In genomic region chrX:48278958-48279357, GRCh38 we compare ENCODE assay signal across 1 cellular context.
TF ChIP-seq lines count a peak whose summit lies in the region.

No MANE protein-coding gene starts in this region.

TF ChIP-seq in K562, 482 proteins besides CTCF, POLR2A, EP300 and RAD21 (continued from another document and continues in another):
- TF ChIP-seq USF1 (CRISPR knock-in tag; IDR thresholded peaks at IDR 0.05) (no peak), MBD2 (IDR thresholded peaks at IDR 0.05; ENCODE audit: borderline replicate concordance, low read depth) (peak; percentile 66; the same call in 1 of the 2 replicates), SMARCE1 (IDR thresholded peaks at IDR 0.05) (no peak), NFYB (IDR thresholded peaks at IDR 0.05; ENCODE audit: extremely low read depth, insufficient read length) (peak; percentile 88), NRF1 (conservative IDR thresholded peaks at IDR 0.05 in 1 of 2, IDR thresholded peaks at IDR 0.05 in 1 of 2) (peak; percentile 83 to 86), MAFF (IDR thresholded peaks at IDR 0.05; ENCODE audit: low read length) (peak; percentile 35; the same call in 1 of the 2 replicates), HMG20B (CRISPR knock-in tag; IDR thresholded peaks at IDR 0.05) (no peak), IRF9 (tag; IDR thresholded peaks at IDR 0.05) (peak; percentile 79), FOXP4 (CRISPR knock-in tag; IDR thresholded peaks at IDR 0.05; ENCODE audit: borderline replicate concordance) (no peak), NEUROD1 (IDR thresholded peaks at IDR 0.05; ENCODE audit: borderline replicate concordance, low read depth, low read length, partially characterized antibody) (no peak), RBM25 (IDR thresholded peaks at IDR 0.05; ENCODE audit: low read depth, low read length, severe bottlenecking) (peak; percentile 75), CREM (IDR thresholded peaks at IDR 0.05; ENCODE audit: low read depth) (peak; percentile 31; the same call in 1 of the 2 replicates), E2F3 (CRISPR knock-in tag; IDR thresholded peaks at IDR 0.05) (0 out of 2 replicates have a peak, but pooled peaks have one; percentile 43), PKNOX1 (IDR thresholded peaks at IDR 0.05) (peak; percentile 79), ZNF354B (CRISPR knock-in tag; IDR thresholded peaks at IDR 0.05) (no peak), CREB3L1 (IDR thresholded peaks at IDR 0.05; ENCODE audit: borderline replicate concordance, low read depth) (peak; percentile 84; the same call in 1 of the 2 replicates), ZNF699 (CRISPR knock-in tag; IDR thresholded peaks at IDR 0.05; ENCODE audit: insufficient replicate concordance) (no peak), MAFG (tag; conservative IDR thresholded peaks at IDR 0.05) (peak; percentile 61), FOS (IDR thresholded peaks at IDR 0.05; ENCODE audit: extremely low read depth, insufficient read length) (peak; percentile 87), ASH1L (IDR thresholded peaks at IDR 0.05; ENCODE audit: borderline replicate concordance, low read depth, partially characterized antibody) (peak; percentile 72), ATF1 (CRISPR knock-in tag; IDR thresholded peaks at IDR 0.05) (no peak), ATF1 (tag; IDR thresholded peaks at IDR 0.05) (peak; percentile 58), RBFOX2 (IDR thresholded peaks at IDR 0.05; ENCODE audit: low read depth, low read length) (no peak), RUNX1 (IDR thresholded peaks at IDR 0.05; ENCODE audit: low read depth) (no peak), E2F8 (IDR thresholded peaks at IDR 0.05; ENCODE audit: low read depth, partially characterized antibody) (peak; percentile 54), MECOM (CRISPR knock-in tag; IDR thresholded peaks at IDR 0.05) (no peak), C11orf30 (IDR thresholded peaks at IDR 0.05; ENCODE audit: low read depth) (peak; percentile 76), ZNF3 (CRISPR knock-in tag; IDR thresholded peaks at IDR 0.05) (no peak), ELF2 (CRISPR knock-in tag; IDR thresholded peaks at IDR 0.05) (no peak), SPI1 (IDR thresholded peaks at IDR 0.05; ENCODE audit: borderline replicate concordance, low read depth, low read length) (no peak), BRD9 (IDR thresholded peaks at IDR 0.05; ENCODE audit: low read depth, partially characterized antibody) (no peak), ATF3 (IDR thresholded peaks at IDR 0.05) (0 out of 2 replicates have a peak, but pooled peaks have one; percentile 24), ATF3 (CRISPR knock-in tag; conservative IDR thresholded peaks at IDR 0.05) (no peak), ZNF316 (IDR thresholded peaks at IDR 0.05) (peak; percentile 64), NFE2L1 (tag; IDR thresholded peaks at IDR 0.05; ENCODE audit: borderline replicate concordance, low read depth) (no peak), TFAM (CRISPR knock-in tag; conservative IDR thresholded peaks at IDR 0.05) (no peak), CUX1 (CRISPR knock-in tag; IDR thresholded peaks at IDR 0.05) (no peak), EZH2 (IDR thresholded peaks at IDR 0.05; ENCODE audit: borderline replicate concordance, low read depth, low read length) (no peak), L3MBTL2 (IDR thresholded peaks at IDR 0.05) (peak; percentile 80), CEBPG (CRISPR knock-in tag; IDR thresholded peaks at IDR 0.05) (peak; percentile 31; the same call in 1 of the 2 replicates), CEBPG (tag; conservative IDR thresholded peaks at IDR 0.05 in 1 of 2, IDR thresholded peaks at IDR 0.05 in 1 of 2) (peak; percentile 95 to 96)
